22 cellular contexts compared by ENCODE assay signal in the genomic region with DNA sequence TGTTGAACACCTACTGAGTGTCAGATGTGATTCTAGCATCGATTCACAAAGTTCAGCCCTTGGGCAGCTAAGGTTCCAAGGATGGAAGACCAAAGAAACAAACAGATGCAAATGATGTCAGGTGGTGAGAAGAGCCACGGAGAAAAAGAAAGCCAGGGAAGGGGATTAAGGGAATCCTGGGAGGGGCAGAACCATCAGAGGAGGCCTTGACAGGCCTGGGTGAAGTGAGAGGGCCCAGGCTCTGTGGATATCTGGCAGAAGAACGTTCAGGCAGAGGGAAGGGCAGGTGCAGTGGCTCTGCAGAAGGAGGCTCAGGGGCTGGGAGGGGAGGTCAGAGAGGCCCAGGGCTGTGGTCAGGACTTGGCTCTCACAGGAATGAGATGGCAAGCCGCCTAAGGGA.
DNase-seq lines count a peak whose midpoint lies in the region; ATAC-seq lines count a peak whose summit lies in the region.
"Had no signal": no experiment of that assay in that cellular context is flagged by ENCODE, and none has a peak within 500 bp of the region (broad histone marks: within the 10 kb centered on the region; RNA-seq: fewer than 3 reads in every experiment).

No MANE protein-coding gene starts in this region.

- H4K5ac ChIP-seq in mesendoderm (ENCODE audit: low read length), result no peak overlapping the region

- peak overlapping the region; percentile 74 for H3K56ac ChIP-seq in mesendoderm (ENCODE audit: low read length)

- no peak overlapping the region for H3K4me2 ChIP-seq in mesendoderm (ENCODE audit: low read length)
- H3K4me2 ChIP-seq: BLaER1, KMS-11 had no signal

- no peaks in the 10 kb centered on the region for H3K79me2 ChIP-seq in mesendoderm (ENCODE audit: control insufficient read depth, insufficient read depth, low read length)

- ATAC-seq in GM19035 (IDR thresholded peaks at IDR 0.05; ENCODE audit: unreplicated experiment), result no peak
- ATAC-seq: GM12878 had no signal

- no peak overlapping the region for H4K8ac ChIP-seq in mesendoderm (ENCODE audit: low read depth, low read length)

- no peak overlapping the region for H3K27ac ChIP-seq in mesendoderm (ENCODE audit: low read depth, low read length)
- H3K27ac ChIP-seq: BLaER1, KMS-11, RWPE1, SK-N-MC had no signal

- H3K4me3 ChIP-seq in mesendoderm (ENCODE audit: low read length), result no peak overlapping the region
- H3K4me3 ChIP-seq: BLaER1, GM12878, SK-N-MC had no signal

- no peaks in the 10 kb centered on the region for H3K27me3 ChIP-seq in mesendoderm (ENCODE audit: insufficient read depth, low read length, poor library complexity)
- H3K27me3 ChIP-seq: BLaER1 had no signal

- peak overlapping the region; percentile 90 for H2AK5ac ChIP-seq in mesendoderm (ENCODE audit: low read length)

- WGBS in mesendoderm (ENCODE audit: extremely low coverage, insufficient coverage, low lambda C conversion rate), result no CpG with 5 or more reads among the region's 4 CpGs

- H2BK120ac ChIP-seq in mesendoderm (ENCODE audit: low read depth, low read length), result no peak overlapping the region

- peaks cover 1% of the 10 kb centered on the region for H3K79me1 ChIP-seq in mesendoderm (ENCODE audit: low read length)

- no peak overlapping the region for H2BK15ac ChIP-seq in mesendoderm (replicated peaks; ENCODE audit: low read depth)

- no peak overlapping the region for H3K23ac ChIP-seq in mesendoderm (ENCODE audit: low read length)

- H2BK5ac ChIP-seq in mesendoderm (ENCODE audit: low read length), result peak overlapping the region; percentile 14

- H3K9ac ChIP-seq in mesendoderm (ENCODE audit: low read length), result no peak overlapping the region
- H3K9ac ChIP-seq: BLaER1, KMS-11 had no signal

- no peak overlapping the region for H3K18ac ChIP-seq in mesendoderm (ENCODE audit: low read length)

- peaks cover 32% of the 10 kb centered on the region for H3K4me1 ChIP-seq in mesendoderm (ENCODE audit: control insufficient read depth, low read depth, low read length)

- no peak overlapping the region for H3K4ac ChIP-seq in mesendoderm (ENCODE audit: low read depth, low read length)

- no peaks in the 10 kb centered on the region for H3K36me3 ChIP-seq in mesendoderm (ENCODE audit: control insufficient read depth, insufficient read depth, low read length)
- H3K36me3 ChIP-seq: BLaER1 had no signal

- DNase-seq in NCI-H526 treated with DMSO at 0.1 percent for 48 hours (lab: John Stamatoyannopoulos, UW) (peak; percentile 36), astrocyte of the hippocampus (ENCODE audit: low read depth, low spot score) (peak; percentile 20), mesendoderm (no peak), NCI-H1105 (lab: John Stamatoyannopoulos, UW) (no peak), germinal center (ENCODE audit: low spot score) (no peak), DMS114 treated with DMSO at 0.1 percent for 48 hours (lab: John Stamatoyannopoulos, UW; ENCODE audit: unreplicated experiment) (no peak)
- DNase-seq: CD4-positive, alpha-beta T cell; COR-L47; DMS79 treated with DMSO at 0.1 percent for 48 hours; GOT3; NCI-H1417; NCI-H1694 treated with DMSO at 0.1 percent for 48 hours; NCI-H446 treated with DMSO at 0.1 percent for 48 hours; NCI-H69; SHP77 treated with DMSO at 0.1 percent for 48 hours; SW 1271 had no signal

Comparison
In these comparisons a context has a peak if more than half of its experiments do, and no peak if none do; other contexts are left out.
1. DNase-seq: peak in NCI-H526 treated with DMSO at 0.1 percent for 48 hours (single experiment) and astrocyte of the hippocampus (single experiment); none in mesendoderm (single experiment), NCI-H1105 (single experiment), germinal center (single experiment) and DMS114 treated with DMSO at 0.1 percent for 48 hours (single experiment).